In genomic region chr1:147561473-147561840, GRCh38 we compare ENCODE assay signal across 10 cellular contexts.
"Had no signal": no experiment of that assay in that cellular context is flagged by ENCODE, and none has a peak within 500 bp of the region (broad histone marks: within the 10 kb centered on the region; RNA-seq: fewer than 3 reads in every experiment).

No MANE protein-coding gene starts in this region.

- H3K27ac ChIP-seq: GM23248, KMS-11 had no signal

- H3K9ac ChIP-seq: GM23248, KMS-11 had no signal

- FAIRE-seq: HTR-8/SVneo had no signal

- ATAC-seq: HCT116 had no signal

- H3K9me3 ChIP-seq: HAP-1 had no signal

- H3K36me3 ChIP-seq: HAP-1 had no signal

- H3K4me3 Mint-ChIP-seq: HFFc6 had no signal

- H3K27ac Mint-ChIP-seq: HFFc6 had no signal

- DNase-seq: GM23248, GOT3, H7, HFFc6, IMR-90, KBM-7 had no signal

- H3K4me2 ChIP-seq: KMS-11 had no signal

- H3K4me3 ChIP-seq: GM23248, HAP-1 had no signal
